In the genomic region with DNA sequence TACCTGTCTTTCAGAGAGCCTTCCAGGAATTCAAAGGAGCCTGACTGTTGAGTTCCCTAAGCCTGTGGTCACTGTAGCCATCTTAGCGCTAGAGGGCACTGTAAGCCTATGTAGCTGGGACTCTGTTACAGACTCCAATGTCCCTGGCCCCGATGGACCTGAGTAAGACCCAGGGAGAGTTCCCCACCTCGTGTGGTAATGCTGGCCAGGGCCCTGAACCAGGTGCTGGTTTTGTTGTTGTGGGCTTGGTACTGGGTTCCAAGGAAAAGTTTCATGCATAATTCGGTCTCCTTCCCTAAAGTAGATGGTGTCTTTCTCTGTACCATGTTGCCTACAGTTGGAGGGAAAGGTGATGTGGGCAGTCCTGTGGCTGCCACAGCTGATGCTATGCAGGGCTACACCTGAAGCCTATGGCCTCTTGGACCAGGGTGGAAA, we compare ENCODE assay signal across 8 cellular contexts. TPM values are rescaled to one million over a fixed set of nuclear protein-coding genes. Genes with fewer than 3 reads are reported as not detected.
A peak's percentile ranks its signal among the peaks of the same experiment; 100 is the strongest.
DNase-seq lines count a peak whose midpoint lies in the region; ATAC-seq and TF ChIP-seq lines count a peak whose summit lies in the region.

No MANE protein-coding gene starts in this region.

- no peaks in the 10 kb centered on the region for H3K79me2 ChIP-seq in HCT116 (ENCODE audit: insufficient read depth, low read length)

- H3K4me1 ChIP-seq in HCT116 (ENCODE audit: control insufficient read depth in 1 of 2, insufficient read depth in 2 of 2, low read length in 2 of 2) = 0 out of 4 replicates have a peak, but pooled peaks cover 0 to 3% of the 10 kb centered on the region in 2 experiments
- H3K4me1 ChIP-seq in lung (ENCODE audit: control insufficient read depth in 2 of 2, insufficient read depth in 2 of 2, low read length in 2 of 2) = no peaks in the 10 kb centered on the region

- TF ChIP-seq RAD21 in HCT116 (IDR thresholded peaks at IDR 0.05; ENCODE audit: low read depth) = peak; percentile 83

- H3K27me3 ChIP-seq in BJ (ENCODE audit: control insufficient read depth, insufficient read depth, low read length) = no peaks in the 10 kb centered on the region
- no peaks in the 10 kb centered on the region for H3K27me3 ChIP-seq in HCT116 (ENCODE audit: insufficient read depth, low read length)
- H3K27me3 ChIP-seq in lung (ENCODE audit: control insufficient read depth, insufficient read depth) = no peaks in the 10 kb centered on the region

- H3K36me3 ChIP-seq in BJ (ENCODE audit: control insufficient read depth, insufficient read depth, low read length) (no peaks in the 10 kb centered on the region), HCT116 (ENCODE audit: control insufficient read depth in 1 of 2, insufficient read depth in 2 of 2, low read length in 2 of 2) (no peaks in the 10 kb centered on the region), lung (ENCODE audit: control insufficient read depth in 2 of 2, insufficient read depth in 2 of 2, low read length in 2 of 2) (peaks cover 0 to 3% of the 10 kb centered on the region in 2 donors)

- H3K4me2 ChIP-seq in HCT116 (ENCODE audit: low read length) = no peak overlapping the region

- BruUV-seq in HCT116 (replicated peaks; lab: Mats Ljungman, UMichigan) = no TSS peak

- RAD21 ChIA-PET in HCT116 (lab: Charles Lee; ENCODE audit: low non-redundant PET in 1 of 2, low total read pairs in 2 of 2, uncharacterized antibody in 2 of 2, unreplicated experiment in 2 of 2) = no interaction called here

- TF ChIP-seq CTCF in BJ (IDR thresholded peaks at IDR 0.05; ENCODE audit: insufficient read depth, low read depth, low read length) (peak; percentile 91), HCT116 (IDR thresholded peaks at IDR 0.05 in 2 of 3, conservative IDR thresholded peaks at IDR 0.05 in 1 of 3; ENCODE audit: borderline replicate concordance in 1 of 3, insufficient read depth in 1 of 3, low read depth in 2 of 3, low read length in 2 of 3) (peak; percentile 56 to 92 (median 91); a peak in 5 of 6 replicates), lung (IDR thresholded peaks at IDR 0.05; ENCODE audit: control extremely low read depth, extremely low read depth) (peak; percentile 84)

- peak; percentile 100 for ATAC-seq in HCT116
- peak; percentile 77 for ATAC-seq in lung (ENCODE audit: insufficient read depth, low FRiP score)
- no peak for ATAC-seq in GM21825 (IDR thresholded peaks at IDR 0.05; ENCODE audit: unreplicated experiment)

- TF ChIP-seq POLR2A in HCT116 (IDR thresholded peaks at IDR 0.05; ENCODE audit: borderline replicate concordance, extremely low read depth, insufficient read depth, insufficient read length) = no peak

- H3K9me3 ChIP-seq in HCT116 (ENCODE audit: control insufficient read depth in 1 of 2, insufficient read depth in 1 of 2, low read depth in 1 of 2, low read length in 2 of 2) (0 out of 4 replicates have a peak, but pooled peaks cover 0 to 4% of the 10 kb centered on the region in 2 experiments), lung (ENCODE audit: control insufficient read depth in 2 of 2, insufficient read depth in 1 of 2, low read length in 1 of 2) (no peaks in the 10 kb centered on the region)

- H3K27ac ChIP-seq in HCT116 (ENCODE audit: low read depth, low read length) (no peak overlapping the region), lung (ENCODE audit: low read depth in 1 of 2, low read length in 1 of 2) (no peak overlapping the region)

- no peak for DNase-seq in BJ (ENCODE audit: low read depth)
- peak; percentile 47 for DNase-seq in HCT116 (ENCODE audit: low read depth, low spot score)
- DNase-seq in NCI-H748 (lab: John Stamatoyannopoulos, UW; ENCODE audit: unreplicated experiment) = peak; percentile 56
- DNase-seq in activated CD4-positive, alpha-beta T cell treated with anti-CD3 and anti-CD28 coated beads, Interleukin-2, amount 50 U/mL, for 4 hours = peak; percentile 50 to 63
- peak; percentile 27 for DNase-seq in effector CD8-positive, alpha-beta T cell (lab: John Stamatoyannopoulos, UW)
- DNase-seq in lung (ENCODE audit: low spot score) = peak; percentile 72
- DNase-seq in stimulated activated CD8-positive, alpha-beta memory T cell treated with anti-CD3 and anti-CD28 coated beads, Interleukin-15, amount 100 ng/mL, for 1 hour (ENCODE audit: low read depth) = peak; percentile 23

- intact Hi-C loops in HCT116 (cut with micrococcal nuclease) = loop anchor here (1.0 to 10.0 kb wide), 3 partner anchors 222 to 580 kb away; no protein-coding TSS in a partner anchor

- H3K9me2 ChIP-seq in HCT116 (ENCODE audit: insufficient read depth) = no peaks in the 10 kb centered on the region

- no peaks in the 10 kb centered on the region for H4K20me1 ChIP-seq in HCT116 (ENCODE audit: insufficient read depth)

- POLR2A ChIA-PET in BJ (lab: Charles Lee) = no interaction called here
- POLR2A ChIA-PET in HCT116 (lab: Charles Lee) = no interaction called here

- no peak overlapping the region for H2AFZ ChIP-seq in HCT116 (ENCODE audit: low read depth, low read length, poor library complexity, severe bottlenecking)

- H3K9ac ChIP-seq in HCT116 (ENCODE audit: low read length) = no peak overlapping the region

- H3K4me3 ChIP-seq in BJ (ENCODE audit: low read depth, low read length) (no peak overlapping the region), HCT116 (replicated peaks in 1 of 2; ENCODE audit: low read depth in 1 of 2, low read length in 2 of 2) (no peak overlapping the region), lung (no peak overlapping the region)

- WGBS in lung, 2 donors = 31 to 38% methylated on average over 4 of the region's 4 CpGs

- CTCF ChIA-PET in BJ (lab: Yijun Ruan, JAX) (interaction anchor here (0.8 to 4.1 kb wide), 14 partner anchors 10 to 225 kb away, joined by 3 to 30 read pairs (median 4); no protein-coding TSS in a partner anchor), HCT116 (lab: Charles Lee) (interaction anchor here (1.0 to 4.7 kb wide), 3 partner anchors 10 to 582 kb away, joined by 3 to 23 read pairs (median 4); no protein-coding TSS in a partner anchor)

TF ChIP-seq in HCT116, 20 proteins besides CTCF, POLR2A, EP300 and RAD21:
- no peak for TF ChIP-seq EGR1 (IDR thresholded peaks at IDR 0.05; ENCODE audit: low read depth)
- TF ChIP-seq EZH2phosphoT487 (IDR thresholded peaks at IDR 0.05; ENCODE audit: borderline replicate concordance) = no peak
- TF ChIP-seq YY1 (IDR thresholded peaks at IDR 0.05; ENCODE audit: extremely low read depth, insufficient replicate concordance, low read depth, low read length) = no peak

RNA-seq across cellular contexts. Expression of gene CDAN1, which starts 32.4 kb away (rescaled TPM):
- polyA plus RNA-seq in BJ (2011; rRNA removed) = 4.3 TPM in 2 replicates
- 4.2 and 5.1 TPM in 2 replicates for polyA minus RNA-seq in BJ (2011; rRNA and poly(A)+ RNA removed)
- 22.4 TPM for total RNA-seq in HCT116 (2021; ENCODE audit: unreplicated experiment)
- 7.0 and 8.0 TPM in 2 replicates for polyA plus RNA-seq in HCT116 (2012)
- 10 to 100 TPM; 13.8 to 15.2 TPM for total RNA-seq in lung
- 10 to 100 TPM in 1 of 2 donors, 1 to 10 TPM in 1; 4.2 to 10.6 TPM for polyA plus RNA-seq in lung
